Comparison of ENCODE assay signal across 32 cellular contexts in the genomic region with DNA sequence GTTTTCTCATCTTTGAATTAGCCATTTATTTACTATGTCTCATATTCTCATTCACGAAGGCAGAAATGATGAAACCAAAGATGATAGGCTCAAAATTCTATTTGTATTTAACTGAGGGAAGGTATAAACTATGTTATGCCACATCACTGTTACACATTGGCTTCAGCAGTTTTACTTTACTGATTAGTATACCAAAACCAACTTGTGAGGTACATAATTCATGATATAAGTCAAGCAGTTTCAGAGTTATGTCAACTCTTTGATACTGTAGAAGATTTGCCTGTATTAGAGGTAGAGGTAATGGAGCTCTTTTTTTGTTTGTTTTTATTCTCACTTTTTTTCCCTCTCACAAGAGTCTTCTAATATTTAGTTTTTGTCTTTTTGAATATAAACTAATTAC. TPM values are rescaled to one million over a fixed set of nuclear protein-coding genes. Genes with fewer than 3 reads are reported as not detected.
"Had no signal": no experiment of that assay in that cellular context is flagged by ENCODE, and none has a peak within 500 bp of the region (broad histone marks: within the 10 kb centered on the region; RNA-seq: fewer than 3 reads in every experiment).

No MANE protein-coding gene starts in this region.

- ATAC-seq: stimulated activated memory B cell treated with anti-CD40 and anti-IgM and Interleukin-4, amounts not matched to agents 10 μg/mL and 1 μg/mL and 100 μg/mL, for 72 hours; stimulated activated naive B cell treated with anti-CD40 and anti-IgM and Interleukin-4, amounts not matched to agents 10 μg/mL and 1 μg/mL and 100 μg/mL, for 72 hours; stimulated activated naive CD8-positive, alpha-beta T cell treated with anti-CD3 and anti-CD28 coated beads, Interleukin-15, amount 100 ng/mL, for 72 hours; stimulated activated naive CD8-positive, alpha-beta T cell treated with anti-CD3 and anti-CD28 coated beads, Interleukin-15, Interleukin-2, amounts not matched to agents 100 U/mL and 50 U/mL, for 24 hours; upper lobe of right lung had no signal

- H3K4me3 ChIP-seq: stomach, suprapubic skin, testis, thoracic aorta, thyroid gland, tibial artery, tibial nerve, transverse colon, upper lobe of left lung, upper lobe of right lung, uterus, vagina had no signal

- DNase-seq: stimulated activated CD4-positive, alpha-beta T cell treated with anti-CD3 and anti-CD28 coated beads, Interleukin-2, amount 100 ng/mL, for 48 hours; stimulated activated CD4-positive, alpha-beta T cell treated with anti-CD3 and anti-CD28 coated beads, Interleukin-4, amount 100 ng/mL, for 1 hour; stimulated activated CD4-positive, alpha-beta T cell treated with anti-CD3 and anti-CD28 coated beads, Interleukin-4, amount 100 ng/mL, for 24 hours; stimulated activated CD4-positive, alpha-beta T cell treated with anti-CD3 and anti-CD28 coated beads, Interleukin-4, amount 100 ng/mL, for 4 hours; stimulated activated CD8-positive, alpha-beta memory T cell treated with anti-CD3 and anti-CD28 coated beads, Interleukin-4, amount 100 ng/mL, for 48 hours; stimulated activated naive B cell treated with anti-CD40 and anti-IgM and Interleukin-4, amounts not matched to agents 10 μg/mL and 1 μg/mL and 100 μg/mL, for 72 hours; stimulated activated naive CD4-positive, alpha-beta T cell; stimulated activated naive CD4-positive, alpha-beta T cell treated with Interleukin-2 at 50 U/mL for 16 hours; stimulated activated naive CD8-positive, alpha-beta T cell treated with anti-CD3 and anti-CD28 coated beads, Interleukin-15, amount 100 ng/mL, for 72 hours; stimulated activated naive CD8-positive, alpha-beta T cell treated with anti-CD3 and anti-CD28 coated beads, Interleukin-15, Interleukin-2, amounts not matched to agents 100 U/mL and 50 U/mL, for 24 hours; stomach; substantia nigra; testis; thyroid gland; tibial artery; transverse colon; trophoblast cell; upper lobe of left lung; upper lobe of right lung; uterus had no signal

- H3K27ac Mint-ChIP-seq: stimulated activated memory B cell treated with anti-CD40 and anti-IgM and Interleukin-4, amounts not matched to agents 10 μg/mL and 1 μg/mL and 100 μg/mL, for 72 hours; stimulated activated naive B cell treated with anti-CD40 and anti-IgM and Interleukin-4, amounts not matched to agents 10 μg/mL and 1 μg/mL and 100 μg/mL, for 72 hours; stimulated activated naive CD8-positive, alpha-beta T cell treated with anti-CD3 and anti-CD28 coated beads, Interleukin-15, amount 100 ng/mL, for 72 hours; stimulated activated naive CD8-positive, alpha-beta T cell treated with anti-CD3 and anti-CD28 coated beads, Interleukin-15, Interleukin-2, amounts not matched to agents 100 ng/mL and 50 ng/mL, for 24 hours; type B pancreatic cell had no signal

- H3K4me1 ChIP-seq: suprapubic skin, testis, transverse colon, upper lobe of left lung, upper lobe of right lung, uterus, vagina had no signal

- H3K9me3 Mint-ChIP-seq: stimulated activated memory B cell treated with anti-CD40 and anti-IgM and Interleukin-4, amounts not matched to agents 10 μg/mL and 1 μg/mL and 100 μg/mL, for 72 hours; stimulated activated naive B cell treated with anti-CD40 and anti-IgM and Interleukin-4, amounts not matched to agents 10 μg/mL and 1 μg/mL and 100 μg/mL, for 72 hours; stimulated activated naive CD8-positive, alpha-beta T cell treated with anti-CD3 and anti-CD28 coated beads, Interleukin-15, amount 100 ng/mL, for 72 hours; stimulated activated naive CD8-positive, alpha-beta T cell treated with anti-CD3 and anti-CD28 coated beads, Interleukin-15, Interleukin-2, amounts not matched to agents 100 ng/mL and 50 ng/mL, for 24 hours; type B pancreatic cell had no signal

- H3K36me3 ChIP-seq: uterus had no signal

- H3K9me3 ChIP-seq: stomach, suprapubic skin, testis, thoracic aorta, thyroid gland, tibial artery, tibial nerve, transverse colon, upper lobe of left lung, upper lobe of right lung, uterus, vagina had no signal

- H3K4me1 Mint-ChIP-seq: stimulated activated memory B cell treated with anti-CD40 and anti-IgM and Interleukin-4, amounts not matched to agents 10 μg/mL and 1 μg/mL and 100 μg/mL, for 72 hours had no signal

- H3K27me3 Mint-ChIP-seq: stimulated activated memory B cell treated with anti-CD40 and anti-IgM and Interleukin-4, amounts not matched to agents 10 μg/mL and 1 μg/mL and 100 μg/mL, for 72 hours; stimulated activated naive B cell treated with anti-CD40 and anti-IgM and Interleukin-4, amounts not matched to agents 10 μg/mL and 1 μg/mL and 100 μg/mL, for 72 hours; stimulated activated naive CD8-positive, alpha-beta T cell treated with anti-CD3 and anti-CD28 coated beads, Interleukin-15, amount 100 ng/mL, for 72 hours; stimulated activated naive CD8-positive, alpha-beta T cell treated with anti-CD3 and anti-CD28 coated beads, Interleukin-15, Interleukin-2, amounts not matched to agents 100 ng/mL and 50 ng/mL, for 24 hours; type B pancreatic cell had no signal

- H3K27me3 ChIP-seq: stomach, suprapubic skin, testis, thyroid gland, tibial artery, tibial nerve, transverse colon, upper lobe of left lung, upper lobe of right lung, uterus, vagina had no signal

- H3K27ac ChIP-seq: stomach, suprapubic skin, testis, thoracic aorta, tibial artery, tibial nerve, transverse colon, upper lobe of left lung, upper lobe of right lung, uterus, vagina had no signal

- FAIRE-seq: urothelium cell line had no signal

- H3K4me3 Mint-ChIP-seq: stimulated activated memory B cell treated with anti-CD40 and anti-IgM and Interleukin-4, amounts not matched to agents 10 μg/mL and 1 μg/mL and 100 μg/mL, for 72 hours; stimulated activated naive B cell treated with anti-CD40 and anti-IgM and Interleukin-4, amounts not matched to agents 10 μg/mL and 1 μg/mL and 100 μg/mL, for 72 hours; stimulated activated naive CD8-positive, alpha-beta T cell treated with anti-CD3 and anti-CD28 coated beads, Interleukin-15, amount 100 ng/mL, for 72 hours; stimulated activated naive CD8-positive, alpha-beta T cell treated with anti-CD3 and anti-CD28 coated beads, Interleukin-15, Interleukin-2, amounts not matched to agents 100 ng/mL and 50 ng/mL, for 24 hours; type B pancreatic cell had no signal

RNA-seq across cellular contexts. Expression of a gene that starts 26.4 kb away (rescaled TPM):
- total RNA-seq: stomach, subcutaneous adipose tissue, suprapubic skin, temporal lobe, testis, thoracic aorta, thyroid gland, tibial nerve, transverse colon, upper lobe of left lung, upper lobe of right lung, ureter, urinary bladder, uterus, vagina had no signal
- polyA plus RNA-seq: stomach, urinary bladder had no signal
